ENCODE assay signal across 39 cellular contexts in genomic region chr6:161313940-161314509, GRCh38.
"Had no signal": no experiment of that assay in that cellular context is flagged by ENCODE, and none has a peak within 500 bp of the region (broad histone marks: within the 10 kb centered on the region; RNA-seq: fewer than 3 reads in every experiment).

No MANE protein-coding gene starts in this region.

- H3K36me3 Mint-ChIP-seq: activated CD4-positive, alpha-beta memory T cell treated with anti-CD3 and anti-CD28 coated beads for 36 hours; activated naive CD4-positive, alpha-beta T cell treated with anti-CD3 and anti-CD28 coated beads, Interleukin-2, amount 50 U/mL, for 24 hours; activated naive CD8-positive, alpha-beta T cell; activated naive CD8-positive, alpha-beta T cell treated with anti-CD3 and anti-CD28 coated beads, Interleukin-2, amount 10 ng/mL, durations not matched to agents 7 days and 5 days; brain had no signal

- H3K4me1 ChIP-seq: ascending aorta had no signal

- H3K27ac Mint-ChIP-seq: activated B cell treated with CpG ODN at 0.5 μM for 24 hours; activated CD4-positive, alpha-beta memory T cell treated with anti-CD3 and anti-CD28 coated beads for 36 hours; activated CD4-positive, alpha-beta T cell treated with anti-CD3 and anti-CD28 coated beads, Interleukin-2, amount 10 ng/mL, durations not matched to agents 24 days and 14 days; activated CD8-positive, alpha-beta T cell treated with anti-CD3 and anti-CD28 coated beads for 36 hours; activated naive CD4-positive, alpha-beta T cell treated with anti-CD3 and anti-CD28 coated beads for 36 hours; activated naive CD4-positive, alpha-beta T cell treated with anti-CD3 and anti-CD28 coated beads, Interleukin-2, amount 50 U/mL, for 24 hours; activated naive CD8-positive, alpha-beta T cell; activated naive CD8-positive, alpha-beta T cell treated with anti-CD3 and anti-CD28 coated beads, Interleukin-2, amount 10 ng/mL, durations not matched to agents 7 days and 5 days; activated naive CD8-positive, alpha-beta T cell treated with anti-CD3 and anti-CD28 coated beads, Interleukin-2, amount 50 U/mL, for 24 hours; activated T-cell treated with anti-CD3 and anti-CD28 coated beads, Interleukin-2, amount 50 U/mL, for 72 hours; activated T-helper 1 cell treated with anti-CD3 and anti-CD28 coated beads, Interleukin-12 subunit alpha, Interleukin-12 subunit beta, Interleukin-2, Interleukin-4 antibody, amounts not matched to agents 30 ng/mL and 10 ng/mL and 1 ng/mL, durations not matched to agents 14 hours and 24 hours and 36 hours; activated T-helper 17 cell treated with anti-CD3 and anti-CD28 coated beads, Interleukin-2, amount 50 U/mL, for 72 hours; brain; T-helper 1 cell treated with Interleukin-12 subunit alpha and Interleukin-12 subunit beta and Interleukin-4 antibody, amounts not matched to agents 30 μg/mL and 1 μg/mL, for 36 hours; T-helper 2 cell treated with Interferon-gamma antibody and Interleukin-4, amounts not matched to agents 5 μg/mL and 100 μg/mL, for 36 hours had no signal

- H3K36me3 ChIP-seq: ascending aorta, cardiac muscle cell had no signal

- H3K9me3 ChIP-seq: ascending aorta had no signal

- ATAC-seq: activated CD8-positive, alpha-beta T cell treated with anti-CD3 and anti-CD28 coated beads for 36 hours; activated naive CD8-positive, alpha-beta T cell treated with anti-CD3 and anti-CD28 coated beads, Interleukin-2, amount 50 U/mL, for 24 hours; activated T-cell treated with anti-CD3 and anti-CD28 coated beads, Interleukin-2, amount 50 U/mL, for 4 hours; activated T-cell treated with anti-CD3 and anti-CD28 coated beads, Interleukin-2, amount 50 U/mL, for 72 hours; activated T-helper 17 cell treated with anti-CD3 and anti-CD28 coated beads, Interleukin-2, amount 50 U/mL, for 72 hours had no signal

- H3K4me3 Mint-ChIP-seq: activated B cell treated with CpG ODN at 0.5 μM for 24 hours; activated CD4-positive, alpha-beta memory T cell treated with anti-CD3 and anti-CD28 coated beads for 36 hours; activated CD4-positive, alpha-beta T cell treated with anti-CD3 and anti-CD28 coated beads, Interleukin-2, amount 10 ng/mL, durations not matched to agents 24 days and 14 days; activated CD8-positive, alpha-beta T cell treated with anti-CD3 and anti-CD28 coated beads for 36 hours; activated naive CD4-positive, alpha-beta T cell treated with anti-CD3 and anti-CD28 coated beads for 36 hours; activated naive CD4-positive, alpha-beta T cell treated with anti-CD3 and anti-CD28 coated beads, Interleukin-2, amount 50 U/mL, for 24 hours; activated naive CD8-positive, alpha-beta T cell; activated naive CD8-positive, alpha-beta T cell treated with anti-CD3 and anti-CD28 coated beads, Interleukin-2, amount 10 ng/mL, durations not matched to agents 7 days and 5 days; activated naive CD8-positive, alpha-beta T cell treated with anti-CD3 and anti-CD28 coated beads, Interleukin-2, amount 50 U/mL, for 24 hours; activated T-cell treated with anti-CD3 and anti-CD28 coated beads, Interleukin-2, amount 50 U/mL, for 4 hours; activated T-cell treated with anti-CD3 and anti-CD28 coated beads, Interleukin-2, amount 50 U/mL, for 72 hours; activated T-helper 1 cell treated with anti-CD3 and anti-CD28 coated beads, Interleukin-12 subunit alpha, Interleukin-12 subunit beta, Interleukin-2, Interleukin-4 antibody, amounts not matched to agents 30 ng/mL and 10 ng/mL and 1 ng/mL, durations not matched to agents 14 hours and 24 hours and 36 hours; activated T-helper 17 cell treated with anti-CD3 and anti-CD28 coated beads, Interleukin-2, amount 50 U/mL, for 72 hours; brain; central memory CD8-positive, alpha-beta T cell; T-helper 1 cell treated with Interleukin-12 subunit alpha and Interleukin-12 subunit beta and Interleukin-4 antibody, amounts not matched to agents 30 μg/mL and 1 μg/mL, for 36 hours; T-helper 2 cell treated with Interferon-gamma antibody and Interleukin-4, amounts not matched to agents 5 μg/mL and 100 μg/mL, for 36 hours had no signal

- H3K4me1 Mint-ChIP-seq: activated B cell treated with CpG ODN at 0.5 μM for 24 hours; activated CD4-positive, alpha-beta T cell treated with anti-CD3 and anti-CD28 coated beads, Interleukin-2, amount 10 ng/mL, durations not matched to agents 24 days and 14 days; activated naive CD4-positive, alpha-beta T cell treated with anti-CD3 and anti-CD28 coated beads, Interleukin-2, amount 50 U/mL, for 24 hours; activated naive CD8-positive, alpha-beta T cell treated with anti-CD3 and anti-CD28 coated beads, Interleukin-2, amount 10 ng/mL, durations not matched to agents 7 days and 5 days; activated naive CD8-positive, alpha-beta T cell treated with anti-CD3 and anti-CD28 coated beads, Interleukin-2, amount 50 U/mL, for 24 hours; central memory CD8-positive, alpha-beta T cell had no signal

- H3K4me3 ChIP-seq: ascending aorta, cardiac muscle cell had no signal

- H3K27ac ChIP-seq: ascending aorta, cardiac muscle cell, VCaP had no signal

- FAIRE-seq: bronchial epithelial cell, TTC549 had no signal

- H3K9me3 Mint-ChIP-seq: activated CD4-positive, alpha-beta T cell treated with anti-CD3 and anti-CD28 coated beads, Interleukin-2, amount 10 ng/mL, durations not matched to agents 24 days and 14 days; activated naive CD8-positive, alpha-beta T cell treated with anti-CD3 and anti-CD28 coated beads, Interleukin-2, amount 10 ng/mL, durations not matched to agents 7 days and 5 days; activated T-cell treated with anti-CD3 and anti-CD28 coated beads, Interleukin-2, amount 50 U/mL, for 4 hours; activated T-helper 1 cell treated with anti-CD3 and anti-CD28 coated beads, Interleukin-12 subunit alpha, Interleukin-12 subunit beta, Interleukin-2, Interleukin-4 antibody, amounts not matched to agents 30 ng/mL and 10 ng/mL and 1 ng/mL, durations not matched to agents 14 hours and 24 hours and 36 hours; central memory CD8-positive, alpha-beta T cell; T-helper 1 cell treated with Interleukin-12 subunit alpha and Interleukin-12 subunit beta and Interleukin-4 antibody, amounts not matched to agents 30 μg/mL and 1 μg/mL, for 36 hours; T-helper 2 cell treated with Interferon-gamma antibody and Interleukin-4, amounts not matched to agents 5 μg/mL and 100 μg/mL, for 36 hours had no signal

- H3K27me3 ChIP-seq: ascending aorta, cardiac muscle cell had no signal

- H3K27me3 Mint-ChIP-seq: activated naive CD4-positive, alpha-beta T cell treated with anti-CD3 and anti-CD28 coated beads, Interleukin-2, amount 50 U/mL, for 24 hours; activated naive CD8-positive, alpha-beta T cell; brain had no signal

- DNase-seq: activated B cell treated with CpG ODN at 0.5 μM for 24 hours; activated CD4-positive, alpha-beta memory T cell treated with anti-CD3 and anti-CD28 coated beads for 36 hours; activated CD4-positive, alpha-beta T cell treated with anti-CD3 and anti-CD28 coated beads for 4 hours; activated CD4-positive, alpha-beta T cell treated with anti-CD3 and anti-CD28 coated beads, Interleukin-2, amount 10 ng/mL, durations not matched to agents 24 days and 14 days; activated CD4-positive, alpha-beta T cell treated with anti-CD3 and anti-CD28 coated beads, Interleukin-2, amount 50 U/mL, for 1 hour; activated CD4-positive, alpha-beta T cell treated with anti-CD3 and anti-CD28 coated beads, Interleukin-2, amount 50 U/mL, for 4 hours; activated CD4-positive, CD25-positive, alpha-beta regulatory T cell treated with anti-CD3 and anti-CD28 coated beads, Interleukin-2, amount 50 U/mL, for 72 hours; activated CD8-positive, alpha-beta memory T cell treated with anti-CD3 and anti-CD28 coated beads, Interleukin-2, amount 50 U/mL, for 4 hours; activated CD8-positive, alpha-beta T cell treated with anti-CD3 and anti-CD28 coated beads for 36 hours; activated effector memory CD4-positive, alpha-beta T cell treated with anti-CD3 and anti-CD28 coated beads, Interleukin-2, amount 50 U/mL, for 16 hours; activated gamma-delta T cell treated with Interleukin-2 at 50 U/mL for 16 hours; activated naive CD4-positive, alpha-beta T cell; activated naive CD4-positive, alpha-beta T cell treated with anti-CD3 and anti-CD28 coated beads for 36 hours; activated naive CD8-positive, alpha-beta T cell treated with anti-CD3 and anti-CD28 coated beads, Interleukin-2, amount 10 ng/mL, durations not matched to agents 7 days and 5 days; activated naive CD8-positive, alpha-beta T cell treated with anti-CD3 and anti-CD28 coated beads, Interleukin-2, amount 50 U/mL, for 24 hours; activated T-cell treated with anti-CD3 and anti-CD28 coated beads for 4 hours; activated T-cell treated with anti-CD3 and anti-CD28 coated beads, Interleukin-2, amount 50 U/mL, for 1 hour; activated T-cell treated with anti-CD3 and anti-CD28 coated beads, Interleukin-2, amount 50 U/mL, for 4 hours; activated T-cell treated with anti-CD3 and anti-CD28 coated beads, Interleukin-2, amount 50 U/mL, for 72 hours; amygdala; anterior cingulate cortex; caudate nucleus; cerebellar nuclear complex; T-helper 1 cell; T-helper 2 cell; T-helper 9 cell had no signal
